ENCODE assay signal across 26 cellular contexts in the genomic region with DNA sequence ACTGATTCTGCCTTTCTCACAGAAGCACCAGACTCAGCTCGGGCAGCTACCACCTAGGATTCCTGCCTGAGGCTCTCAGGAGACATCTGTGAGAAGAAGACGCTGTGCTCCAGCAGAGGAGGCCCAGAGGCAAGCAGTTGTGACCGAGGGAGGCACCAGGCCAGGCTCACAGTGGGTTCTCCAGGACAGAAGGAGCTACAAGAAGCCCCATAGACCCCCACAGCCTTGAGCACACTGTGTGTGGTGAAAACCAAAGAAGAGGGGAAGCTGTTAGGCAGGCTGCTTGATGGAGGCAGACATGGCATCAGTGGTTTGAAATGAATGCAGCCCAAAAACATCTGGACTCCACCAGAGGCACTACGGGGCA.
"Had no signal": no experiment of that assay in that cellular context is flagged by ENCODE, and none has a peak within 500 bp of the region (broad histone marks: within the 10 kb centered on the region; RNA-seq: fewer than 3 reads in every experiment).

No MANE protein-coding gene starts in this region.

- DNase-seq: activated CD4-positive, alpha-beta memory T cell treated with anti-CD3 and anti-CD28 coated beads, Interleukin-2, amount 10 ng/mL, durations not matched to agents 7 days and 5 days; activated CD4-positive, alpha-beta T cell treated with anti-CD3 and anti-CD28 coated beads for 1 hour; activated CD4-positive, alpha-beta T cell treated with anti-CD3 and anti-CD28 coated beads for 48 hours; activated CD4-positive, CD25-positive, alpha-beta regulatory T cell; activated CD8-positive, alpha-beta memory T cell treated with anti-CD3 and anti-CD28 coated beads for 24 hours; activated CD8-positive, alpha-beta memory T cell treated with anti-CD3 and anti-CD28 coated beads, Interleukin-2, amount 10 ng/mL, durations not matched to agents 7 days and 5 days; activated CD8-positive, alpha-beta memory T cell treated with anti-CD3 and anti-CD28 coated beads, Interleukin-2, amount 50 U/mL, for 48 hours; brain microvascular endothelial cell; MM.1S; MV-4-11; NCI-H1092; NCI-H1436 treated with DMSO at 0.1 percent for 48 hours; NCI-H1694 treated with DMSO at 0.1 percent for 48 hours; NCI-H2029; NCI-H2171; NCI-H526; NCI-H748 treated with DMSO at 0.1 percent for 48 hours; PC-9; Right ventricle myocardium superior; SW 1271; T-helper 1 cell; T-helper 2 cell; T-helper 9 cell had no signal

- H3K27me3 ChIP-seq: brain microvascular endothelial cell had no signal

- H3K27ac ChIP-seq: brain microvascular endothelial cell, KMS-11, PC-9, RWPE1, VCaP had no signal

- H2AFZ ChIP-seq: PC-9 had no signal

- H3K4me3 ChIP-seq: PC-9 had no signal

- H3K9ac ChIP-seq: KMS-11 had no signal

- H3K4me2 ChIP-seq: KMS-11, PC-9 had no signal

- ATAC-seq: activated CD8-positive, alpha-beta memory T cell treated with anti-CD3 and anti-CD28 coated beads, Interleukin-2, amount 10 ng/mL, durations not matched to agents 7 days and 5 days had no signal

- H3K36me3 ChIP-seq: brain microvascular endothelial cell had no signal
